In the genomic region with DNA sequence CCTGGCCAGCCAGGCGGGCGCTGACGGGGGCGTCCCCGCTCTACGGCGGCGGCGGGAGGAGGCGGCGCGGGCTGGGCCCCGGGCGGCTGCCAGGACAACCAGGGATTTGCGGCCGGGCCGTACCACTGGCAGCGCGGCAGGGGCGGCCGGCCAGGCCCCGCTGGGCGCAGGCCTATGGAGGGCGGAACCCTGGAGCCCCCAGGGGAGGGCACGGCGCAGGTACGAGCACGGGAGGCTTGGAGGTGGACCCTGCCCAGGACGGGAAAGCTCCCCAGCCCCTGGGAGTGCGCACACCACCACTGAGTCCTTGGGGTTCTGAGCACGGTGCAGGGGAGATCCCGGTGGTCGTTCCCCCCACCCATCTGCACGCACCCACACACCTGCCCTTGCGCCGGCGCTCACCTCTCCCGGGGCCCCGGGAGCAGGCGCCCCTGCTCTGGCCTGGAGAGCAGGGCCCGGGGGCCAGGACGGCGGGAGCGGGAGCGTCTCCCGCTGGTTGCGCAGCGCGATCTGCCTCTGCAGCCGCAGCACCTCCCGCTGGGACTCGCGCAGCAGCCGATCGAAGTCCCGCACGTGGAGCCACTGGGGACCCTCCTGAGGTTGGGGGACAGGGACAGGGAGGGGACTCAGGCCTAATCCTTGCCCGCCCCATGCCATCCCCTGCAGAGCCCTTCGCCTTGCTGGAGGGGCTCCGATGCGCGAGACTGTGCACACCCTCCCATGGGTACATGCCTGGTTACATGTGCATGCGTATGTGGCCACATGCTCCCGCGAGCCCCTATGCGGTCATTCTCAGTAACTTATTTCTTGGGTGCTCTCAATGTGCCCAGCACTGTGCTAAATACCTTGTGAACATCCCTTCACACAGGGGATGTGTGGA, we compare ENCODE assay signal across 1 cellular context.
A peak's percentile ranks its signal among the peaks of the same experiment; 100 is the strongest.
TF ChIP-seq lines count a peak whose summit lies in the region.

No MANE protein-coding gene starts in this region.

TF ChIP-seq in WTC11, 78 proteins besides CTCF, POLR2A, EP300 and RAD21 (continued from another document and continues in another):
- TF ChIP-seq, protein P1, sequence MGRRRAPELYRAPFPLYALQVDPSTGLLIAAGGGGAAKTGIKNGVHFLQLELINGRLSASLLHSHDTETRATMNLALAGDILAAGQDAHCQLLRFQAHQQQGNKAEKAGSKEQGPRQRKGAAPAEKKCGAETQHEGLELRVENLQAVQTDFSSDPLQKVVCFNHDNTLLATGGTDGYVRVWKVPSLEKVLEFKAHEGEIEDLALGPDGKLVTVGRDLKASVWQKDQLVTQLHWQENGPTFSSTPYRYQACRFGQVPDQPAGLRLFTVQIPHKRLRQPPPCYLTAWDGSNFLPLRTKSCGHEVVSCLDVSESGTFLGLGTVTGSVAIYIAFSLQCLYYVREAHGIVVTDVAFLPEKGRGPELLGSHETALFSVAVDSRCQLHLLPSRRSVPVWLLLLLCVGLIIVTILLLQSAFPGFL (CRISPR knock-in tag; IDR thresholded peaks at IDR 0.05; ENCODE audit: borderline replicate concordance), result no peak
- TF ChIP-seq SMAD3 (CRISPR knock-in tag; IDR thresholded peaks at IDR 0.05; ENCODE audit: borderline replicate concordance) (0 out of 2 replicates have a peak, but pooled peaks have one; percentile 56), ZNF219 (CRISPR knock-in tag; IDR thresholded peaks at IDR 0.05; ENCODE audit: borderline replicate concordance) (no peak; the same call in 1 of the 2 replicates), IRF2 (CRISPR knock-in tag; IDR thresholded peaks at IDR 0.05; ENCODE audit: borderline replicate concordance, low read depth) (no peak), GRHL2 (CRISPR knock-in tag; IDR thresholded peaks at IDR 0.05; ENCODE audit: insufficient replicate concordance, severe bottlenecking) (no peak), TEAD4 (CRISPR knock-in tag; IDR thresholded peaks at IDR 0.05) (no peak), NFE2L1 (CRISPR knock-in tag; IDR thresholded peaks at IDR 0.05) (no peak), RELA (CRISPR knock-in tag; IDR thresholded peaks at IDR 0.05; ENCODE audit: borderline replicate concordance) (peak; percentile 69; the same call in 1 of the 2 replicates), ESRRA (CRISPR knock-in tag; IDR thresholded peaks at IDR 0.05; ENCODE audit: borderline replicate concordance) (peak; percentile 61; the same call in 1 of the 2 replicates), JUN (CRISPR knock-in tag; IDR thresholded peaks at IDR 0.05) (no peak), NR3C1 (CRISPR knock-in tag; conservative IDR thresholded peaks at IDR 0.05; ENCODE audit: low read depth) (no peak), NR1H2 (CRISPR knock-in tag; IDR thresholded peaks at IDR 0.05) (no peak), MXD4 (CRISPR knock-in tag; IDR thresholded peaks at IDR 0.05; ENCODE audit: borderline replicate concordance) (no peak), CBFB (CRISPR knock-in tag; IDR thresholded peaks at IDR 0.05; ENCODE audit: low read depth) (no peak), NFATC4 (CRISPR knock-in tag; IDR thresholded peaks at IDR 0.05) (no peak), ZNF317 (CRISPR knock-in tag; IDR thresholded peaks at IDR 0.05; ENCODE audit: borderline replicate concordance, low read depth) (no peak), NFYB (CRISPR knock-in tag; conservative IDR thresholded peaks at IDR 0.05; ENCODE audit: low read depth) (no peak), MYBL2 (CRISPR knock-in tag; IDR thresholded peaks at IDR 0.05) (no peak), TP53 (CRISPR knock-in tag; IDR thresholded peaks at IDR 0.05) (no peak), RORB (CRISPR knock-in tag; IDR thresholded peaks at IDR 0.05) (no peak), ELF4 (CRISPR knock-in tag; IDR thresholded peaks at IDR 0.05; ENCODE audit: low read depth) (no peak), GTF2I (CRISPR knock-in tag; conservative IDR thresholded peaks at IDR 0.05) (no peak), ZBTB21 (CRISPR knock-in tag; IDR thresholded peaks at IDR 0.05; ENCODE audit: borderline replicate concordance) (no peak), FOXK1 (CRISPR knock-in tag; IDR thresholded peaks at IDR 0.05) (0 out of 2 replicates have a peak, but pooled peaks have one; percentile 19), ATF1 (CRISPR knock-in tag; IDR thresholded peaks at IDR 0.05) (no peak), HMGA2 (CRISPR knock-in tag; IDR thresholded peaks at IDR 0.05) (no peak), ZNF121 (CRISPR knock-in tag; IDR thresholded peaks at IDR 0.05) (no peak), SMAD4 (CRISPR knock-in tag; IDR thresholded peaks at IDR 0.05) (no peak), ZNF138 (CRISPR knock-in tag; conservative IDR thresholded peaks at IDR 0.05) (no peak)
- TF ChIP-seq, protein P2, sequence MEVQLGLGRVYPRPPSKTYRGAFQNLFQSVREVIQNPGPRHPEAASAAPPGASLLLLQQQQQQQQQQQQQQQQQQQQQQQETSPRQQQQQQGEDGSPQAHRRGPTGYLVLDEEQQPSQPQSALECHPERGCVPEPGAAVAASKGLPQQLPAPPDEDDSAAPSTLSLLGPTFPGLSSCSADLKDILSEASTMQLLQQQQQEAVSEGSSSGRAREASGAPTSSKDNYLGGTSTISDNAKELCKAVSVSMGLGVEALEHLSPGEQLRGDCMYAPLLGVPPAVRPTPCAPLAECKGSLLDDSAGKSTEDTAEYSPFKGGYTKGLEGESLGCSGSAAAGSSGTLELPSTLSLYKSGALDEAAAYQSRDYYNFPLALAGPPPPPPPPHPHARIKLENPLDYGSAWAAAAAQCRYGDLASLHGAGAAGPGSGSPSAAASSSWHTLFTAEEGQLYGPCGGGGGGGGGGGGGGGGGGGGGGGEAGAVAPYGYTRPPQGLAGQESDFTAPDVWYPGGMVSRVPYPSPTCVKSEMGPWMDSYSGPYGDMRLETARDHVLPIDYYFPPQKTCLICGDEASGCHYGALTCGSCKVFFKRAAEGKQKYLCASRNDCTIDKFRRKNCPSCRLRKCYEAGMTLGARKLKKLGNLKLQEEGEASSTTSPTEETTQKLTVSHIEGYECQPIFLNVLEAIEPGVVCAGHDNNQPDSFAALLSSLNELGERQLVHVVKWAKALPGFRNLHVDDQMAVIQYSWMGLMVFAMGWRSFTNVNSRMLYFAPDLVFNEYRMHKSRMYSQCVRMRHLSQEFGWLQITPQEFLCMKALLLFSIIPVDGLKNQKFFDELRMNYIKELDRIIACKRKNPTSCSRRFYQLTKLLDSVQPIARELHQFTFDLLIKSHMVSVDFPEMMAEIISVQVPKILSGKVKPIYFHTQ (CRISPR knock-in tag; IDR thresholded peaks at IDR 0.05), result no peak
- TF ChIP-seq, protein P3, sequence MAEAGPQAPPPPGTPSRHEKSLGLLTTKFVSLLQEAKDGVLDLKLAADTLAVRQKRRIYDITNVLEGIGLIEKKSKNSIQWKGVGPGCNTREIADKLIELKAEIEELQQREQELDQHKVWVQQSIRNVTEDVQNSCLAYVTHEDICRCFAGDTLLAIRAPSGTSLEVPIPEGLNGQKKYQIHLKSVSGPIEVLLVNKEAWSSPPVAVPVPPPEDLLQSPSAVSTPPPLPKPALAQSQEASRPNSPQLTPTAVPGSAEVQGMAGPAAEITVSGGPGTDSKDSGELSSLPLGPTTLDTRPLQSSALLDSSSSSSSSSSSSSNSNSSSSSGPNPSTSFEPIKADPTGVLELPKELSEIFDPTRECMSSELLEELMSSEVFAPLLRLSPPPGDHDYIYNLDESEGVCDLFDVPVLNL (CRISPR knock-in tag; IDR thresholded peaks at IDR 0.05; ENCODE audit: borderline replicate concordance, low read depth), result no peak
- TF ChIP-seq, protein P4, sequence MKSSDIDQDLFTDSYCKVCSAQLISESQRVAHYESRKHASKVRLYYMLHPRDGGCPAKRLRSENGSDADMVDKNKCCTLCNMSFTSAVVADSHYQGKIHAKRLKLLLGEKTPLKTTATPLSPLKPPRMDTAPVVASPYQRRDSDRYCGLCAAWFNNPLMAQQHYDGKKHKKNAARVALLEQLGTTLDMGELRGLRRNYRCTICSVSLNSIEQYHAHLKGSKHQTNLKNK (CRISPR knock-in tag; IDR thresholded peaks at IDR 0.05), result no peak
- TF ChIP-seq, protein P5, sequence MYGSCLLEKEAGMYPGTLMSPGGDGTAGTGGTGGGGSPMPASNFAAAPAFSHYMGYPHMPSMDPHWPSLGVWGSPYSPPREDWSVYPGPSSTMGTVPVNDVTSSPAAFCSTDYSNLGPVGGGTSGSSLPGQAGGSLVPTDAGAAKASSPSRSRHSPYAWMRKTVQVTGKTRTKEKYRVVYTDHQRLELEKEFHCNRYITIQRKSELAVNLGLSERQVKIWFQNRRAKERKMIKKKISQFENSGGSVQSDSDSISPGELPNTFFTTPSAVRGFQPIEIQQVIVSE (CRISPR knock-in tag; IDR thresholded peaks at IDR 0.05; ENCODE audit: borderline replicate concordance), result no peak
- TF ChIP-seq, protein P6, sequence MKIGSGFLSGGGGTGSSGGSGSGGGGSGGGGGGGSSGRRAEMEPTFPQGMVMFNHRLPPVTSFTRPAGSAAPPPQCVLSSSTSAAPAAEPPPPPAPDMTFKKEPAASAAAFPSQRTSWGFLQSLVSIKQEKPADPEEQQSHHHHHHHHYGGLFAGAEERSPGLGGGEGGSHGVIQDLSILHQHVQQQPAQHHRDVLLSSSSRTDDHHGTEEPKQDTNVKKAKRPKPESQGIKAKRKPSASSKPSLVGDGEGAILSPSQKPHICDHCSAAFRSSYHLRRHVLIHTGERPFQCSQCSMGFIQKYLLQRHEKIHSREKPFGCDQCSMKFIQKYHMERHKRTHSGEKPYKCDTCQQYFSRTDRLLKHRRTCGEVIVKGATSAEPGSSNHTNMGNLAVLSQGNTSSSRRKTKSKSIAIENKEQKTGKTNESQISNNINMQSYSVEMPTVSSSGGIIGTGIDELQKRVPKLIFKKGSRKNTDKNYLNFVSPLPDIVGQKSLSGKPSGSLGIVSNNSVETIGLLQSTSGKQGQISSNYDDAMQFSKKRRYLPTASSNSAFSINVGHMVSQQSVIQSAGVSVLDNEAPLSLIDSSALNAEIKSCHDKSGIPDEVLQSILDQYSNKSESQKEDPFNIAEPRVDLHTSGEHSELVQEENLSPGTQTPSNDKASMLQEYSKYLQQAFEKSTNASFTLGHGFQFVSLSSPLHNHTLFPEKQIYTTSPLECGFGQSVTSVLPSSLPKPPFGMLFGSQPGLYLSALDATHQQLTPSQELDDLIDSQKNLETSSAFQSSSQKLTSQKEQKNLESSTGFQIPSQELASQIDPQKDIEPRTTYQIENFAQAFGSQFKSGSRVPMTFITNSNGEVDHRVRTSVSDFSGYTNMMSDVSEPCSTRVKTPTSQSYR (CRISPR knock-in tag; IDR thresholded peaks at IDR 0.05), result peak; percentile 56; the same call in 1 of the 2 replicates
- TF ChIP-seq, protein P7, sequence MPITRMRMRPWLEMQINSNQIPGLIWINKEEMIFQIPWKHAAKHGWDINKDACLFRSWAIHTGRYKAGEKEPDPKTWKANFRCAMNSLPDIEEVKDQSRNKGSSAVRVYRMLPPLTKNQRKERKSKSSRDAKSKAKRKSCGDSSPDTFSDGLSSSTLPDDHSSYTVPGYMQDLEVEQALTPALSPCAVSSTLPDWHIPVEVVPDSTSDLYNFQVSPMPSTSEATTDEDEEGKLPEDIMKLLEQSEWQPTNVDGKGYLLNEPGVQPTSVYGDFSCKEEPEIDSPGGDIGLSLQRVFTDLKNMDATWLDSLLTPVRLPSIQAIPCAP (CRISPR knock-in tag; IDR thresholded peaks at IDR 0.05), result no peak
- TF ChIP-seq, protein P8, sequence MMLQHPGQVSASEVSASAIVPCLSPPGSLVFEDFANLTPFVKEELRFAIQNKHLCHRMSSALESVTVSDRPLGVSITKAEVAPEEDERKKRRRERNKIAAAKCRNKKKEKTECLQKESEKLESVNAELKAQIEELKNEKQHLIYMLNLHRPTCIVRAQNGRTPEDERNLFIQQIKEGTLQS (CRISPR knock-in tag; conservative IDR thresholded peaks at IDR 0.05), result no peak
- TF ChIP-seq, protein P9, sequence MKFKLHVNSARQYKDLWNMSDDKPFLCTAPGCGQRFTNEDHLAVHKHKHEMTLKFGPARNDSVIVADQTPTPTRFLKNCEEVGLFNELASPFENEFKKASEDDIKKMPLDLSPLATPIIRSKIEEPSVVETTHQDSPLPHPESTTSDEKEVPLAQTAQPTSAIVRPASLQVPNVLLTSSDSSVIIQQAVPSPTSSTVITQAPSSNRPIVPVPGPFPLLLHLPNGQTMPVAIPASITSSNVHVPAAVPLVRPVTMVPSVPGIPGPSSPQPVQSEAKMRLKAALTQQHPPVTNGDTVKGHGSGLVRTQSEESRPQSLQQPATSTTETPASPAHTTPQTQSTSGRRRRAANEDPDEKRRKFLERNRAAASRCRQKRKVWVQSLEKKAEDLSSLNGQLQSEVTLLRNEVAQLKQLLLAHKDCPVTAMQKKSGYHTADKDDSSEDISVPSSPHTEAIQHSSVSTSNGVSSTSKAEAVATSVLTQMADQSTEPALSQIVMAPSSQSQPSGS (CRISPR knock-in tag; IDR thresholded peaks at IDR 0.05; ENCODE audit: borderline replicate concordance, low read depth), result no peak
- TF ChIP-seq, protein P10, sequence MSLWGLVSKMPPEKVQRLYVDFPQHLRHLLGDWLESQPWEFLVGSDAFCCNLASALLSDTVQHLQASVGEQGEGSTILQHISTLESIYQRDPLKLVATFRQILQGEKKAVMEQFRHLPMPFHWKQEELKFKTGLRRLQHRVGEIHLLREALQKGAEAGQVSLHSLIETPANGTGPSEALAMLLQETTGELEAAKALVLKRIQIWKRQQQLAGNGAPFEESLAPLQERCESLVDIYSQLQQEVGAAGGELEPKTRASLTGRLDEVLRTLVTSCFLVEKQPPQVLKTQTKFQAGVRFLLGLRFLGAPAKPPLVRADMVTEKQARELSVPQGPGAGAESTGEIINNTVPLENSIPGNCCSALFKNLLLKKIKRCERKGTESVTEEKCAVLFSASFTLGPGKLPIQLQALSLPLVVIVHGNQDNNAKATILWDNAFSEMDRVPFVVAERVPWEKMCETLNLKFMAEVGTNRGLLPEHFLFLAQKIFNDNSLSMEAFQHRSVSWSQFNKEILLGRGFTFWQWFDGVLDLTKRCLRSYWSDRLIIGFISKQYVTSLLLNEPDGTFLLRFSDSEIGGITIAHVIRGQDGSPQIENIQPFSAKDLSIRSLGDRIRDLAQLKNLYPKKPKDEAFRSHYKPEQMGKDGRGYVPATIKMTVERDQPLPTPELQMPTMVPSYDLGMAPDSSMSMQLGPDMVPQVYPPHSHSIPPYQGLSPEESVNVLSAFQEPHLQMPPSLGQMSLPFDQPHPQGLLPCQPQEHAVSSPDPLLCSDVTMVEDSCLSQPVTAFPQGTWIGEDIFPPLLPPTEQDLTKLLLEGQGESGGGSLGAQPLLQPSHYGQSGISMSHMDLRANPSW (CRISPR knock-in tag; conservative IDR thresholded peaks at IDR 0.05; ENCODE audit: low read depth), result no peak
- TF ChIP-seq, protein P11, sequence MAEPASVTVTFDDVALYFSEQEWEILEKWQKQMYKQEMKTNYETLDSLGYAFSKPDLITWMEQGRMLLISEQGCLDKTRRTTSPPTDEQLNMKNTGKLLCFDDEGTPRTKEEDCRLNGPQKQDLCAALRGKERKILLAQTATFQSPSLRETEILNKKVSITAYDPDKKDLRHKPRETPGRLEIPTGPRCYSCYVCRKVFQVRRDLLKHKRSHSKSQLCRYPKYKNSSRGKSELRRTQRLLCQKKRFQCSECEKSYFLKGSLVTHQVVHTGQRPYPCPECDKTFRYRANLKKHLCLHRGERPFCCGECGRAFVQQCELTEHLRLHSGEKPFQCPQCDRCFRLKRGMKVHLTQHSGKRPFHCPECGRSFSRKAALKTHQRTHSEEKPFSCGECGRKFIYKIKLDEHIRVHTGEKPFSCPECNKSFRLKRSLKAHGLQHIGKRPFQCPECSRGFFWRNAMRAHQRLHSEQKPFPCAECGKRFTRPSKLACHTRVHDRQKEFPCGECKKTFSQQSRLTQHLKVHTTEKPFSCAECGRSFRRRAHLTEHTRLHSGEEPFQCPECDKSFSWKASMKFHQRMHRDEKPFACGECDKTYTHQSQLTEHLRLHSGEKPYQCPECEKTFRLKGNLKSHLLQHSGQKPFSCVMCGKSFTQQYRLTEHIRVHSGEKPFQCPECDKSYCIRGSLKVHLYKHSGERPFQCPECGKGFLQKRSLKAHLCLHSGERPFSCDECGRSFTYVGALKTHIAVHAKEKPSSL (CRISPR knock-in tag; conservative IDR thresholded peaks at IDR 0.05), result no peak
